Comparison of ENCODE assay signal across 8 cellular contexts in genomic region chr11:62727007-62727832, GRCh38. TPM values are rescaled to one million over a fixed set of nuclear protein-coding genes. Genes with fewer than 3 reads are reported as not detected.
DNase-seq lines count a peak whose midpoint lies in the region; ATAC-seq and TF ChIP-seq lines count a peak whose summit lies in the region.

TSS of gene HNRNPUL2 (minus strand) at chr11:62727457. CDS start at chr11:62727156, 301 bp downstream.

- H3K36me3 ChIP-seq in Caco-2 (ENCODE audit: control insufficient read depth, insufficient read depth, low read length), result no peaks in the 10 kb centered on the region
- H3K36me3 ChIP-seq in NT2/D1 (ENCODE audit: insufficient read depth, insufficient read length, low read length), result peaks cover 55% of the 10 kb centered on the region
- H3K36me3 ChIP-seq in endocrine pancreas (ENCODE audit: control insufficient read depth, insufficient read depth, low read length), result peaks cover 7% of the 10 kb centered on the region
- H3K36me3 ChIP-seq in mesodermal cell (ENCODE audit: control insufficient read depth, insufficient read depth, low read length), result peaks cover 47% of the 10 kb centered on the region

- H3K4me1 Mint-ChIP-seq in Caco-2 (ENCODE audit: low read depth, unreplicated experiment), result peaks cover 26% of the 10 kb centered on the region
- H3K4me1 Mint-ChIP-seq in activated CD8-positive, alpha-beta memory T cell treated with anti-CD3 and anti-CD28 coated beads, Interleukin-2, amount 10 ng/mL, durations not matched to agents 7 days and 5 days, result peaks cover 49% of the 10 kb centered on the region

- no peaks in the 10 kb centered on the region for H3K27me3 Mint-ChIP-seq in Caco-2 (ENCODE audit: insufficient read depth, unreplicated experiment)
- H3K27me3 Mint-ChIP-seq in activated CD8-positive, alpha-beta memory T cell treated with anti-CD3 and anti-CD28 coated beads, Interleukin-2, amount 10 ng/mL, durations not matched to agents 7 days and 5 days, result no peaks in the 10 kb centered on the region

- H3K27ac ChIP-seq in mesodermal cell (ENCODE audit: low read depth, low read length, severe bottlenecking), result peak within 1 kb of the TSS; percentile 98

- ATAC-seq in GM21381 (IDR thresholded peaks at IDR 0.05; ENCODE audit: unreplicated experiment), result peak; percentile 65
- ATAC-seq in activated CD8-positive, alpha-beta memory T cell treated with anti-CD3 and anti-CD28 coated beads, Interleukin-2, amount 10 ng/mL, durations not matched to agents 7 days and 5 days, result peak; percentile 86

- no peak for TF ChIP-seq CTCF in Caco-2 (IDR thresholded peaks at IDR 0.05; ENCODE audit: insufficient read depth in 1 of 2, low read depth in 1 of 2, low read length in 1 of 2, severe bottlenecking in 1 of 2, unreplicated experiment in 1 of 2)

- peak within 1 kb of the TSS; percentile 98 for H3K27ac Mint-ChIP-seq in Caco-2 (ENCODE audit: unreplicated experiment)
- H3K27ac Mint-ChIP-seq in activated CD8-positive, alpha-beta memory T cell treated with anti-CD3 and anti-CD28 coated beads, Interleukin-2, amount 10 ng/mL, durations not matched to agents 7 days and 5 days, result peak within 1 kb of the TSS; percentile 98

- peaks cover 21% of the 10 kb centered on the region for H3K4me1 ChIP-seq in Caco-2
- no peaks in the 10 kb centered on the region for H3K4me1 ChIP-seq in NT2/D1 (ENCODE audit: insufficient read depth, insufficient read length)
- H3K4me1 ChIP-seq in endocrine pancreas (ENCODE audit: control insufficient read depth, insufficient read depth, low read length), result peaks cover 6% of the 10 kb centered on the region
- peaks cover 9% of the 10 kb centered on the region for H3K4me1 ChIP-seq in mesodermal cell (ENCODE audit: control insufficient read depth, insufficient read depth, low read length, poor library complexity, severe bottlenecking)

- POLR2A ChIA-PET in Caco-2 (lab: Charles Lee), result interaction anchor here (0.5 to 4.8 kb wide), 29 partner anchors 9 to 1303 kb away, joined by 3 to 71 read pairs (median 8); partner anchors contain the start of genes B3GAT3, BSCL2, C11orf98 and CSKMT

- no TSS peak for BruUV-seq in Caco-2 (replicated peaks; lab: Mats Ljungman, UMichigan)

- WGBS in mesodermal cell (ENCODE audit: insufficient coverage in 2 of 2), 2 experiments, result 0% methylated on average over 74 to 76 of the region's 94 CpGs

- H3K9me3 ChIP-seq in Caco-2 (no peaks in the 10 kb centered on the region), NT2/D1 (ENCODE audit: insufficient read depth, low read length) (no peaks in the 10 kb centered on the region), endocrine pancreas (ENCODE audit: control insufficient read depth, low read length) (no peaks in the 10 kb centered on the region), mesodermal cell (ENCODE audit: control insufficient read depth, low read length) (no peaks in the 10 kb centered on the region)

- no peaks in the 10 kb centered on the region for H3K27me3 ChIP-seq in Caco-2 (replicated peaks; ENCODE audit: control insufficient read depth, insufficient read depth, low read length)
- no peaks in the 10 kb centered on the region for H3K27me3 ChIP-seq in NT2/D1 (ENCODE audit: insufficient read depth, insufficient read length)
- no peaks in the 10 kb centered on the region for H3K27me3 ChIP-seq in endocrine pancreas (ENCODE audit: control insufficient read depth, insufficient read depth, low read length)

- no peaks in the 10 kb centered on the region for H3K9me3 Mint-ChIP-seq in Caco-2 (ENCODE audit: unreplicated experiment)
- no peaks in the 10 kb centered on the region for H3K9me3 Mint-ChIP-seq in activated CD8-positive, alpha-beta memory T cell treated with anti-CD3 and anti-CD28 coated beads, Interleukin-2, amount 10 ng/mL, durations not matched to agents 7 days and 5 days (ENCODE audit: low read depth)

- H3K9ac ChIP-seq in NT2/D1 (ENCODE audit: insufficient read length, low read depth) (peak within 1 kb of the TSS; percentile 97), endocrine pancreas (ENCODE audit: control insufficient read depth, insufficient read depth, low read length) (peak within 1 kb of the TSS; percentile 98)

- CTCF ChIA-PET in Caco-2 (lab: Charles Lee), result interaction anchor here (0.7 to 4.0 kb wide), 8 partner anchors 21 to 167 kb away, joined by 3 to 21 read pairs (median 4); partner anchors contain the start of genes EEF1G, POLR2G, TMEM179B and ZBTB3
- CTCF ChIA-PET in activated CD8-positive, alpha-beta memory T cell treated with anti-CD3 and anti-CD28 coated beads, Interleukin-2, amount 10 ng/mL, durations not matched to agents 7 days and 5 days (lab: Charles Lee), result interaction anchor here (0.7 to 2.3 kb wide), 23 partner anchors 10 to 302 kb away, joined by 3 to 11 read pairs (median 4); partner anchors contain the start of genes C11orf98, CSKMT, MTA2 and POLR2G

- DNase-seq in Caco-2 (peak; percentile 99), HUDEP-2 (lab: John Stamatoyannopoulos, UW; ENCODE audit: unreplicated experiment in 76 of 76) (peak in 75 of 76 experiments; percentile 81 to 98 (median 96)), NT2/D1 (ENCODE audit: low read depth, low spot score) (peak; percentile 97)
- peak; percentile 99 for DNase-seq in activated CD8-positive, alpha-beta memory T cell treated with anti-CD3 and anti-CD28 coated beads, Interleukin-2, amount 10 ng/mL, durations not matched to agents 7 days and 5 days
- peak; percentile 98 for DNase-seq in stimulated activated CD8-positive, alpha-beta memory T cell treated with anti-CD3 and anti-CD28 coated beads, Interleukin-15, amount 100 ng/mL, for 4 hours (ENCODE audit: low read depth in 2 of 2)

- H3K4me3 ChIP-seq in Caco-2 (ENCODE audit: low read depth, low read length), result peak within 1 kb of the TSS; percentile 94
- peak within 1 kb of the TSS; percentile 98 for H3K4me3 ChIP-seq in NT2/D1 (ENCODE audit: insufficient read length, low read depth)
- H3K4me3 ChIP-seq in endocrine pancreas (ENCODE audit: control insufficient read depth, insufficient read depth, low read length), result peak within 1 kb of the TSS; percentile 98
- peak within 1 kb of the TSS; percentile 98 for H3K4me3 ChIP-seq in mesodermal cell (ENCODE audit: extremely low read depth, insufficient read depth, low read length, poor library complexity, severe bottlenecking)

- intact Hi-C loops in Caco-2 (cut with micrococcal nuclease; ENCODE audit: unreplicated experiment), result loop anchor here (2.0 to 10.0 kb wide), 2 partner anchors 14 to 128 kb away; no protein-coding TSS in a partner anchor

- H3K4me3 Mint-ChIP-seq in Caco-2 (ENCODE audit: unreplicated experiment), result peak within 1 kb of the TSS; percentile 99
- H3K4me3 Mint-ChIP-seq in activated CD8-positive, alpha-beta memory T cell treated with anti-CD3 and anti-CD28 coated beads, Interleukin-2, amount 10 ng/mL, durations not matched to agents 7 days and 5 days, result peak within 1 kb of the TSS; percentile 94

- peaks cover 87% of the 10 kb centered on the region for H3K36me3 Mint-ChIP-seq in Caco-2 (ENCODE audit: insufficient read depth, unreplicated experiment)
- peaks cover 54% of the 10 kb centered on the region for H3K36me3 Mint-ChIP-seq in activated CD8-positive, alpha-beta memory T cell treated with anti-CD3 and anti-CD28 coated beads, Interleukin-2, amount 10 ng/mL, durations not matched to agents 7 days and 5 days

RNA-seq across cellular contexts. Expression of gene HNRNPUL2, which starts in this region (rescaled TPM):
- 60.0 and 62.9 TPM in 2 replicates for total RNA-seq in Caco-2 (2022)
- total RNA-seq in activated CD8-positive, alpha-beta memory T cell treated with anti-CD3 and anti-CD28 coated beads, Interleukin-2, amount 10 ng/mL, durations not matched to agents 7 days and 5 days, result 10 to 100 TPM; 61.6 to 66.6 TPM
- 42.2 TPM for polyA plus RNA-seq in mesodermal cell (2013, experiment 1 of 2)
- 37.4 TPM for polyA plus RNA-seq in mesodermal cell (2013, experiment 2 of 2)

Comparison
In these comparisons a context has a peak if more than half of its experiments do, and no peak if none do; other contexts are left out.
1. Peak in every context shown above with its lines: DNase-seq, ATAC-seq, H3K4me3 ChIP-seq and H3K27ac ChIP-seq.